In the genomic region with DNA sequence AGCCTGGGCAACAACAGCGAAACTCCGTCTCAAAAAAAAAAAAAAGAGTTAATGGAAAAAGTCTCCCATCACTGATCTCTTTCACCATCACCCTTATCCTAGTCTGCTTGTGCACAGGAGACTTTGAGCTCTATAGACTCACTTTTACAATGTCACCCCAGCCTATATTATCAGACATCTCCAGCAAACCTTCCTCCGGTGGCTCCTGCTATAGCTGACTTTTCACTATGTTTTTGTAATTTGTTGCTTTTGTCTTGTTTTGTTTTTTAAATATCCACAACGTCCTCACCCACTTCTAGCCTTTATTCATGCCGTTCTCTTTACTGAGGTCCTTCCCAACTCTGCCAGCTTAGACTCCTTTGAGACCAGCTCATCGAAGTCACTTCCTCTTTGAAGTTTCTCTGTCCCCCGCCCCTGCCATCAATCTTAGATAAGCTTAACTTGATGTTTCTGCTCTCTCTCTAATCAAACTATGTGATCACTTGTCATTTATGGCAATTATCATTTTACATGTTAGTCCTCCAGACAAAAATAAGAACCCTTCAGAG, we compare ENCODE assay signal across 8 cellular contexts.
DNase-seq lines count a peak whose midpoint lies in the region; ATAC-seq and TF ChIP-seq lines count a peak whose summit lies in the region.

No MANE protein-coding gene starts in this region.

- peak overlapping the region; percentile 87; the same call in 1 of the 2 replicates for H3K9ac ChIP-seq in OCI-LY3 (ENCODE audit: low read length)

- no peak for DNase-seq in activated T-cell treated with anti-CD3 and anti-CD28 coated beads, Interleukin-2, amount 50 U/mL, for 4 hours
- DNase-seq in activated T-cell treated with anti-CD3 and anti-CD28 coated beads, Interleukin-2, amount 50 U/mL, for 1 hour = no peak
- DNase-seq in ACHN (no peak), NCI-H1048 (lab: John Stamatoyannopoulos, UW) (no peak), GM19240 (ENCODE audit: insufficient read length, low spot score) (no peak)

- no peaks in the 10 kb centered on the region for H4K20me1 ChIP-seq in OCI-LY3 (ENCODE audit: insufficient read depth, low read length)

- H3K36me3 Mint-ChIP-seq in activated T-cell treated with anti-CD3 and anti-CD28 coated beads, Interleukin-2, amount 50 U/mL, for 4 hours (ENCODE audit: insufficient read depth) = no peaks in the 10 kb centered on the region
- no peaks in the 10 kb centered on the region for H3K36me3 Mint-ChIP-seq in stimulated activated memory B cell treated with anti-CD40 and anti-IgM and Interleukin-4, amounts not matched to agents 10 μg/mL and 1 μg/mL and 100 μg/mL, for 72 hours

- peak overlapping the region; percentile 96 for H3K4me2 ChIP-seq in OCI-LY3 (ENCODE audit: low read length)

- H3K4me1 ChIP-seq in OCI-LY3 (ENCODE audit: low read length) = peaks cover 41% of the 10 kb centered on the region

- no peaks in the 10 kb centered on the region for H3K36me3 ChIP-seq in OCI-LY3 (replicated peaks; ENCODE audit: low read depth, low read length)

- no peaks in the 10 kb centered on the region for H3K79me2 ChIP-seq in OCI-LY3 (ENCODE audit: low read length)

- H3K4me1 Mint-ChIP-seq in activated T-cell treated with anti-CD3 and anti-CD28 coated beads, Interleukin-2, amount 50 U/mL, for 4 hours (ENCODE audit: low read depth) = peaks cover 59% of the 10 kb centered on the region
- H3K4me1 Mint-ChIP-seq in stimulated activated memory B cell treated with anti-CD40 and anti-IgM and Interleukin-4, amounts not matched to agents 10 μg/mL and 1 μg/mL and 100 μg/mL, for 72 hours = peaks cover 42% of the 10 kb centered on the region

- no peaks in the 10 kb centered on the region for H3K9me3 Mint-ChIP-seq in activated T-cell treated with anti-CD3 and anti-CD28 coated beads, Interleukin-2, amount 50 U/mL, for 4 hours
- no peaks in the 10 kb centered on the region for H3K9me3 Mint-ChIP-seq in stimulated activated memory B cell treated with anti-CD40 and anti-IgM and Interleukin-4, amounts not matched to agents 10 μg/mL and 1 μg/mL and 100 μg/mL, for 72 hours

- peak overlapping the region; percentile 44; the same call in 1 of the 2 replicates for H2AFZ ChIP-seq in OCI-LY3 (ENCODE audit: low read depth, low read length)

- peak overlapping the region; percentile 50 for H3K4me3 ChIP-seq in OCI-LY3 (ENCODE audit: low read length)

- no peaks in the 10 kb centered on the region for H3K27me3 ChIP-seq in OCI-LY3 (ENCODE audit: low read depth, low read length)

- TF ChIP-seq CTCF in OCI-LY3 (IDR thresholded peaks at IDR 0.05; ENCODE audit: low read depth, low read length) = no peak

- in situ Hi-C loops in ACHN (cut with HindIII; ENCODE audit: low pct_ligation_motif_present, low pct_unique_long_range_greater_than_20kb, low sequenced_read_pairs) = loop anchor here (25.0 kb wide), 1 partner anchor 95 kb away; the partner anchor contains the start of gene CHD2

- no peaks in the 10 kb centered on the region for H3K9me3 ChIP-seq in OCI-LY3 (ENCODE audit: insufficient read depth, low read length)

- H3K27ac ChIP-seq in OCI-LY3 (ENCODE audit: low read length) (peak overlapping the region; percentile 74), cingulate gyrus (ENCODE audit: low read depth, low read length) (peak overlapping the region; percentile 42)

- H3K27ac Mint-ChIP-seq in stimulated activated memory B cell treated with anti-CD40 and anti-IgM and Interleukin-4, amounts not matched to agents 10 μg/mL and 1 μg/mL and 100 μg/mL, for 72 hours = peak overlapping the region; percentile 72

- no peaks in the 10 kb centered on the region for H3K27me3 Mint-ChIP-seq in activated T-cell treated with anti-CD3 and anti-CD28 coated beads, Interleukin-2, amount 50 U/mL, for 4 hours (ENCODE audit: low read depth)
- H3K27me3 Mint-ChIP-seq in stimulated activated memory B cell treated with anti-CD40 and anti-IgM and Interleukin-4, amounts not matched to agents 10 μg/mL and 1 μg/mL and 100 μg/mL, for 72 hours = no peaks in the 10 kb centered on the region

- no peak for ATAC-seq in activated T-cell treated with anti-CD3 and anti-CD28 coated beads, Interleukin-2, amount 50 U/mL, for 4 hours
- ATAC-seq in stimulated activated memory B cell treated with anti-CD40 and anti-IgM and Interleukin-4, amounts not matched to agents 10 μg/mL and 1 μg/mL and 100 μg/mL, for 72 hours = peak; percentile 65

- peak overlapping the region; percentile 5 for H3K4me3 Mint-ChIP-seq in activated T-cell treated with anti-CD3 and anti-CD28 coated beads, Interleukin-2, amount 50 U/mL, for 4 hours
- peak overlapping the region; percentile 64 for H3K4me3 Mint-ChIP-seq in stimulated activated memory B cell treated with anti-CD40 and anti-IgM and Interleukin-4, amounts not matched to agents 10 μg/mL and 1 μg/mL and 100 μg/mL, for 72 hours
